ENCODE assay signal across 22 cellular contexts in genomic region chr17:19656336-19656735, GRCh38. TPM values are rescaled to one million over a fixed set of nuclear protein-coding genes. Genes with fewer than 3 reads are reported as not detected.
DNase-seq lines count a peak whose midpoint lies in the region; ATAC-seq and TF ChIP-seq lines count a peak whose summit lies in the region.
"Had no signal": no experiment of that assay in that cellular context is flagged by ENCODE, and none has a peak within 500 bp of the region (broad histone marks: within the 10 kb centered on the region; RNA-seq: fewer than 3 reads in every experiment).

No MANE protein-coding gene starts in this region.

- CTCF ChIA-PET in PC-9 (lab: Charles Lee) = no interaction called here

- peaks cover 3% of the 10 kb centered on the region for H3K4me1 ChIP-seq in CD4-positive, CD25-positive, alpha-beta regulatory T cell (ENCODE audit: control insufficient read depth, insufficient read depth, low read length, poor library complexity, severe bottlenecking)
- H3K4me1 ChIP-seq in PC-9 (replicated peaks; ENCODE audit: insufficient read depth) (peaks cover 56% of the 10 kb centered on the region), liver (ENCODE audit: control insufficient read depth in 4 of 4, insufficient read depth in 4 of 4, low read length in 3 of 4) (peaks cover 10 to 92% (median 77%) of the 10 kb centered on the region in 4 donors)

- DNase-seq in CD4-positive, CD25-positive, alpha-beta regulatory T cell = no peak
- DNase-seq in PC-9 = no peak
- no peak for DNase-seq in stimulated activated effector memory CD8-positive, alpha-beta T cell treated with anti-CD3 and anti-CD28 coated beads, Interleukin-12 subunit alpha, Interleukin-12 subunit beta, amount 100 ng/mL, for 72 hours (ENCODE audit: low spot score in 2 of 2)
- DNase-seq in NCI-H1105 treated with DMSO at 0.1 percent for 48 hours (lab: John Stamatoyannopoulos, UW) = no peak
- no peak for DNase-seq in iPS-NIHi7 (ENCODE audit: extremely low spot score)
- DNase-seq: ACHN, C1 segment of cervical spinal cord, GM23248, HCEC 1CT, NCI-H1417, NCI-H1694 treated with DMSO at 0.1 percent for 48 hours, NCI-H2081 treated with DMSO at 0.1 percent for 48 hours, NCI-H446, NCI-H526 treated with DMSO at 0.1 percent for 48 hours, RPMI8226, SHP77 treated with DMSO at 0.1 percent for 48 hours, SW 1271 had no signal

- H3K4me1 Mint-ChIP-seq in CD4-positive, CD25-positive, alpha-beta regulatory T cell = peaks cover 19 to 37% (median 27%) of the 10 kb centered on the region in 4 donors
- H3K4me1 Mint-ChIP-seq in stimulated activated effector memory CD8-positive, alpha-beta T cell treated with anti-CD3 and anti-CD28 coated beads, Interleukin-12 subunit alpha, Interleukin-12 subunit beta, amount 100 ng/mL, for 72 hours = no peaks in the 10 kb centered on the region

- peaks cover 99% of the 10 kb centered on the region for H3K79me2 ChIP-seq in PC-9 (ENCODE audit: low read depth)

- H3K27me3 ChIP-seq in CD4-positive, CD25-positive, alpha-beta regulatory T cell (ENCODE audit: control insufficient read depth, insufficient read depth, low read length) = no peaks in the 10 kb centered on the region
- no peaks in the 10 kb centered on the region for H3K27me3 ChIP-seq in PC-9 (ENCODE audit: insufficient read depth, low read depth)
- H3K27me3 ChIP-seq in liver (ENCODE audit: control insufficient read depth in 4 of 4, insufficient read depth in 4 of 4, low read length in 3 of 4) = no peaks in the 10 kb centered on the region

- H3K4me3 ChIP-seq in CD4-positive, CD25-positive, alpha-beta regulatory T cell (ENCODE audit: low read depth, low read length) = no peak overlapping the region
- H3K4me3 ChIP-seq in PC-9 (no peak overlapping the region), liver (ENCODE audit: low read depth in 1 of 3, low read length in 3 of 3) (no peak overlapping the region)
- H3K4me3 ChIP-seq: GM23248, SK-N-MC had no signal

- H3K9me3 ChIP-seq in CD4-positive, CD25-positive, alpha-beta regulatory T cell (ENCODE audit: control insufficient read depth in 2 of 2, low read length in 2 of 2) = no peaks in the 10 kb centered on the region
- H3K9me3 ChIP-seq in PC-9 (ENCODE audit: insufficient read depth, low read depth) (no peaks in the 10 kb centered on the region), liver (ENCODE audit: control insufficient read depth in 4 of 4, low read length in 3 of 4) (no peaks in the 10 kb centered on the region)

- no peaks in the 10 kb centered on the region for H3K27me3 Mint-ChIP-seq in CD4-positive, CD25-positive, alpha-beta regulatory T cell
- H3K27me3 Mint-ChIP-seq: IgD-negative memory B cell had no signal

- peaks cover 43% of the 10 kb centered on the region for H3F3A ChIP-seq in PC-9 (ENCODE audit: insufficient read depth, low read depth)

- no peaks in the 10 kb centered on the region for H3K9me3 Mint-ChIP-seq in CD4-positive, CD25-positive, alpha-beta regulatory T cell
- no peaks in the 10 kb centered on the region for H3K9me3 Mint-ChIP-seq in stimulated activated effector memory CD8-positive, alpha-beta T cell treated with anti-CD3 and anti-CD28 coated beads, Interleukin-12 subunit alpha, Interleukin-12 subunit beta, amount 100 ng/mL, for 72 hours
- H3K9me3 Mint-ChIP-seq: IgD-negative memory B cell had no signal

- H3K36me3 ChIP-seq in CD4-positive, CD25-positive, alpha-beta regulatory T cell (ENCODE audit: control insufficient read depth, insufficient read depth, low read length) = peaks cover 48% of the 10 kb centered on the region
- peaks cover 90% of the 10 kb centered on the region for H3K36me3 ChIP-seq in PC-9 (ENCODE audit: low read depth)
- H3K36me3 ChIP-seq in liver (ENCODE audit: control insufficient read depth in 4 of 4, insufficient read depth in 3 of 4, low read depth in 1 of 4, low read length in 3 of 4) = peaks cover 0 to 17% (median 6%) of the 10 kb centered on the region in 4 donors

- ATAC-seq in CD4-positive, CD25-positive, alpha-beta regulatory T cell (ENCODE audit: low read depth in 2 of 2) = no peak
- ATAC-seq in stimulated activated effector memory CD8-positive, alpha-beta T cell treated with anti-CD3 and anti-CD28 coated beads, Interleukin-12 subunit alpha, Interleukin-12 subunit beta, amount 100 ng/mL, for 72 hours = no peak
- ATAC-seq in HG03039 (IDR thresholded peaks at IDR 0.05; ENCODE audit: unreplicated experiment) (no peak), HG02610 (IDR thresholded peaks at IDR 0.05; ENCODE audit: unreplicated experiment) (no peak)

- TF ChIP-seq CTCF in PC-9 (conservative IDR thresholded peaks at IDR 0.05) (no peak), liver (IDR thresholded peaks at IDR 0.05; ENCODE audit: low read depth, low read length, missing input control) (no peak)

- 37% methylated on average over 4 of the region's 4 CpGs for WGBS in liver

- H3K9ac ChIP-seq in liver (ENCODE audit: low read depth in 1 of 2, low read length in 2 of 2) = no peak overlapping the region
- H3K9ac ChIP-seq: GM23248 had no signal

- H3K4me2 ChIP-seq in PC-9 = no peak overlapping the region

- H3K27ac Mint-ChIP-seq in CD4-positive, CD25-positive, alpha-beta regulatory T cell = peak overlapping the region in 2 of 3 donors; percentile 23 to 62
- H3K27ac Mint-ChIP-seq in stimulated activated effector memory CD8-positive, alpha-beta T cell treated with anti-CD3 and anti-CD28 coated beads, Interleukin-12 subunit alpha, Interleukin-12 subunit beta, amount 100 ng/mL, for 72 hours = peak overlapping the region; percentile 32

- POLR2A ChIA-PET in PC-9 (lab: Charles Lee; ENCODE audit: unreplicated experiment) = interaction anchor here (0.5 kb wide), 1 partner anchor 324 kb away, joined by 3 read pairs; no protein-coding TSS in a partner anchor

- no TSS peak for BruUV-seq in PC-9 (replicated peaks; lab: Mats Ljungman, UMichigan)

- H2AFZ ChIP-seq in PC-9 = no peak overlapping the region
- H2AFZ ChIP-seq: GM23248 had no signal

- intact Hi-C loops in PC-9 (cut with micrococcal nuclease; ENCODE audit: unreplicated experiment) = no loop called here

- H3K4me3 Mint-ChIP-seq in CD4-positive, CD25-positive, alpha-beta regulatory T cell = no peak overlapping the region
- H3K4me3 Mint-ChIP-seq in stimulated activated effector memory CD8-positive, alpha-beta T cell treated with anti-CD3 and anti-CD28 coated beads, Interleukin-12 subunit alpha, Interleukin-12 subunit beta, amount 100 ng/mL, for 72 hours = no peak overlapping the region

- peaks cover 49% of the 10 kb centered on the region for H3K36me3 Mint-ChIP-seq in CD4-positive, CD25-positive, alpha-beta regulatory T cell
- H3K36me3 Mint-ChIP-seq in stimulated activated effector memory CD8-positive, alpha-beta T cell treated with anti-CD3 and anti-CD28 coated beads, Interleukin-12 subunit alpha, Interleukin-12 subunit beta, amount 100 ng/mL, for 72 hours = peaks cover 13% of the 10 kb centered on the region

- no peaks in the 10 kb centered on the region for H3K9me2 ChIP-seq in PC-9 (ENCODE audit: insufficient read depth)

- H3K27ac ChIP-seq in CD4-positive, CD25-positive, alpha-beta regulatory T cell (ENCODE audit: insufficient read depth, low read length, poor library complexity, severe bottlenecking) = no peak overlapping the region
- peak overlapping the region; percentile 5; the same call in 1 of the 2 replicates for H3K27ac ChIP-seq in PC-9
- H3K27ac ChIP-seq in liver (ENCODE audit: low read depth in 1 of 2, low read length in 2 of 2) = peak overlapping the region; percentile 20 to 61
- H3K27ac ChIP-seq: GM23248, SK-N-MC had no signal

- peaks cover 10% of the 10 kb centered on the region; the same call in 1 of the 2 replicates for H4K20me1 ChIP-seq in PC-9 (ENCODE audit: insufficient read depth)

- peak; percentile 21 to 31 for TF ChIP-seq RAD21 in liver (IDR thresholded peaks at IDR 0.05)

TF ChIP-seq in liver, 16 proteins besides CTCF, POLR2A, EP300 and RAD21 (continues in another document):
- TF ChIP-seq NR2F2 (IDR thresholded peaks at IDR 0.05) (peak; percentile 87), YY1 (IDR thresholded peaks at IDR 0.05) (peak; percentile 68), HNF4G (IDR thresholded peaks at IDR 0.05) (peak; percentile 86), JUND (IDR thresholded peaks at IDR 0.05) (peak in 1 of 2 donors; percentile 64), EGR1 (IDR thresholded peaks at IDR 0.05; ENCODE audit: low read depth in 2 of 2) (no peak), FOXA2 (IDR thresholded peaks at IDR 0.05) (peak; percentile 47), ATF3 (IDR thresholded peaks at IDR 0.05) (no peak), ZBTB33 (IDR thresholded peaks at IDR 0.05) (peak; percentile 35), RXRA (IDR thresholded peaks at IDR 0.05) (peak; percentile 87 to 89), TAF1 (conservative IDR thresholded peaks at IDR 0.05) (no peak)

RNA-seq across cellular contexts. Expression of gene ALDH3A2, which starts 7.8 kb away (rescaled TPM):
- total RNA-seq in CD4-positive, CD25-positive, alpha-beta regulatory T cell = 34.7 TPM
- polyA plus RNA-seq in CD4-positive, CD25-positive, alpha-beta regulatory T cell = 10 to 100 TPM; 31.7 to 45.9 (median 40.0) TPM
- total RNA-seq in PC-9 (2021) (271 and 290 TPM in 2 replicates), liver (100 to 1,000 TPM in 1 of 2 donors, 10 to 100 TPM in 1; 80.6 to 165 TPM)
- 10 to 100 TPM; 63.3 to 80.2 TPM for polyA plus RNA-seq in liver
